In the genomic region with DNA sequence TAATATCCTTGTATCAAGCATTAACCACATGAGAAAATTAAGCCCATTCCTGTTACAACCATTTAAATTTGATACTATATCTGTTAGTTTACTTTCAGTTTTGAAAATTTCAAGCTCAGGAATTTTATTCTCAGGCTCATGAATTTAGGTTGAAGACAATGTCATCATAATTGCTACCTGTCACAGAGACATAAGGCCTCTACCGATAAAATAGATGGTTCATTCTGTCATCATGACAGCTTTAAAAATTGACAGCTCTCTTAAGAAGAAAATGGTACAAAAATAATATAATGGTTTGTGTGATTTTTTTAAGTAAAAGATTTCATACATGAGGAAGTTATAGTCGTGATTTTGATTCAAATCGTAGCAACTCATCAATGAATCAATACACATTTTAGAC, we compare ENCODE assay signal across 29 cellular contexts.
"Had no signal": no experiment of that assay in that cellular context is flagged by ENCODE, and none has a peak within 500 bp of the region (broad histone marks: within the 10 kb centered on the region; RNA-seq: fewer than 3 reads in every experiment).

No MANE protein-coding gene starts in this region.

- H3K9me3 ChIP-seq: Peyer's patch, SJSA1, SK-N-SH had no signal

- H3K27me3 ChIP-seq: Peyer's patch, SJSA1 had no signal

- H3K4me3 ChIP-seq: Peyer's patch, SJSA1 had no signal

- ATAC-seq: activated naive CD8-positive, alpha-beta T cell treated with anti-CD3 and anti-CD28 coated beads, Interleukin-2, amount 50 U/mL, for 24 hours; activated T-cell treated with anti-CD3 and anti-CD28 coated beads, Interleukin-2, amount 50 U/mL, for 4 hours; T-cell; T-helper 17 cell had no signal

- H3K4me1 ChIP-seq: Peyer's patch, SJSA1 had no signal

- H3K27ac ChIP-seq: Peyer's patch, SJSA1 had no signal

- DNase-seq: activated CD4-positive, alpha-beta memory T cell treated with anti-CD3 and anti-CD28 coated beads for 36 hours; activated CD4-positive, alpha-beta T cell treated with anti-CD3 and anti-CD28 coated beads, Interleukin-2, amount 10 ng/mL, durations not matched to agents 24 days and 14 days; activated CD8-positive, alpha-beta memory T cell treated with anti-CD3 and anti-CD28 coated beads, Interleukin-2, amount 50 U/mL, for 4 hours; activated effector memory CD4-positive, alpha-beta T cell treated with Interleukin-2 at 50 U/mL for 16 hours; activated naive CD4-positive, alpha-beta T cell treated with anti-CD3 and anti-CD28 coated beads, Interleukin-2, amount 10 ng/mL, durations not matched to agents 7 days and 5 days; activated naive CD8-positive, alpha-beta T cell treated with anti-CD3 and anti-CD28 coated beads, Interleukin-2, amount 50 U/mL, for 24 hours; activated T-cell treated with anti-CD3 and anti-CD28 coated beads for 4 hours; activated T-cell treated with anti-CD3 and anti-CD28 coated beads, Interleukin-2, amount 50 U/mL, for 4 hours; anterior cingulate cortex; cerebellar nuclear complex; Karpas-422; KBM-7; NCI-H1105; NCI-H1417 treated with DMSO at 0.1 percent for 48 hours; NCI-H187 treated with DMSO at 0.1 percent for 48 hours; NCI-H2081; NCI-H2171 treated with DMSO at 0.1 percent for 48 hours; NCI-H345; NCI-H524 treated with DMSO at 0.1 percent for 48 hours; NCI-H82; PC-3; Peyer's patch; RPMI8226; SHP77 treated with DMSO at 0.1 percent for 48 hours; SK-N-SH; T-cell; T-helper 17 cell; T-helper 9 cell had no signal

- H3K9ac ChIP-seq: SK-N-SH had no signal

- H3K4me2 ChIP-seq: SK-N-SH had no signal

- H3K36me3 ChIP-seq: Peyer's patch, SJSA1 had no signal
